8 cellular contexts compared by ENCODE assay signal in genomic region chr12:124906606-124907261, GRCh38. TPM values are rescaled to one million over a fixed set of nuclear protein-coding genes. Genes with fewer than 3 reads are reported as not detected.
A peak's percentile ranks its signal among the peaks of the same experiment; 100 is the strongest.
DNase-seq lines count a peak whose midpoint lies in the region; ATAC-seq, FAIRE-seq and TF ChIP-seq lines count a peak whose summit lies in the region.

No MANE protein-coding gene starts in this region.

- H3K79me2 ChIP-seq in MM.1S (ENCODE audit: low read length): peaks cover 13% of the 10 kb centered on the region

- H3K27me3 ChIP-seq in MM.1S (replicated peaks; ENCODE audit: insufficient read depth, low read length): no peaks in the 10 kb centered on the region
- H3K27me3 ChIP-seq in gastroesophageal sphincter: no peaks in the 10 kb centered on the region
- no peaks in the 10 kb centered on the region for H3K27me3 ChIP-seq in prostate gland (replicated peaks; ENCODE audit: insufficient read depth)

- no peaks in the 10 kb centered on the region for H3K9me3 ChIP-seq in MM.1S (replicated peaks; ENCODE audit: insufficient read depth, low read length)
- H3K9me3 ChIP-seq in gastroesophageal sphincter: no peaks in the 10 kb centered on the region
- H3K9me3 ChIP-seq in prostate gland: no peaks in the 10 kb centered on the region

- H3K36me3 ChIP-seq in MM.1S (replicated peaks; ENCODE audit: insufficient read depth, low read length): no peaks in the 10 kb centered on the region
- peaks cover 0 to 17% of the 10 kb centered on the region in 2 donors for H3K36me3 ChIP-seq in gastroesophageal sphincter
- H3K36me3 ChIP-seq in prostate gland: no peaks in the 10 kb centered on the region

- H2AFZ ChIP-seq in MM.1S (ENCODE audit: low read length): no peak overlapping the region

- H3K9me2 ChIP-seq in MM.1S (replicated peaks; ENCODE audit: insufficient read depth, low read length): no peaks in the 10 kb centered on the region

- peak; percentile 62 for ATAC-seq in GM21786 (IDR thresholded peaks at IDR 0.05; ENCODE audit: unreplicated experiment)
- peak; percentile 32 for ATAC-seq in gastroesophageal sphincter

- H3K4me1 ChIP-seq in MM.1S (ENCODE audit: low read length) (no peaks in the 10 kb centered on the region), gastroesophageal sphincter (peaks cover 8 to 62% (median 15%) of the 10 kb centered on the region in 3 donors), prostate gland (replicated peaks) (peaks cover 11% of the 10 kb centered on the region)

- TF ChIP-seq POLR2A in gastroesophageal sphincter (IDR thresholded peaks at IDR 0.05): no peak
- no peak for TF ChIP-seq POLR2A in prostate gland (IDR thresholded peaks at IDR 0.05)

- WGBS in gastroesophageal sphincter (ENCODE audit: low coverage in 1 of 2), 2 donors: 0% methylated on average over 2 of the region's 2 CpGs
- 2% methylated on average over 2 of the region's 2 CpGs for WGBS in prostate gland

- TF ChIP-seq CTCF in D721Med (IDR thresholded peaks at IDR 0.05; ENCODE audit: insufficient read depth, missing control alignments): peak; percentile 99
- peak; percentile 87 for TF ChIP-seq CTCF in MM.1S (IDR thresholded peaks at IDR 0.05; ENCODE audit: low read length)
- TF ChIP-seq CTCF in gastroesophageal sphincter (IDR thresholded peaks at IDR 0.05): peak; percentile 94 to 98 (median 98)
- peak; percentile 94 to 99 (median 98) for TF ChIP-seq CTCF in prostate gland (IDR thresholded peaks at IDR 0.05)

- H3K4me2 ChIP-seq in MM.1S (ENCODE audit: low read depth, low read length): no peak overlapping the region

- H3K9ac ChIP-seq in MM.1S (ENCODE audit: low read length): no peak overlapping the region

- no peak overlapping the region for H3K27ac ChIP-seq in MM.1S (ENCODE audit: low read length)
- H3K27ac ChIP-seq in gastroesophageal sphincter: peak overlapping the region in 3 of 4 donors; percentile 10 to 60 (median 58)
- H3K27ac ChIP-seq in prostate gland: peak overlapping the region; percentile 36 to 46

- TF ChIP-seq EP300 in gastroesophageal sphincter (IDR thresholded peaks at IDR 0.05): no peak

- FAIRE-seq in D721Med (lab: Jason Lieb, UNC): no peak

- intact Hi-C loops in prostate gland (cut with DNase I): loop anchor here (10.0 kb wide), 1 partner anchor 132 kb away; no protein-coding TSS in a partner anchor

- peaks cover 25% of the 10 kb centered on the region for H3F3A ChIP-seq in MM.1S (ENCODE audit: insufficient read depth, low read length)

- H3K4me3 ChIP-seq in MM.1S (ENCODE audit: low read length) (no peak overlapping the region), gastroesophageal sphincter (no peak overlapping the region), prostate gland (no peak overlapping the region)

- H4K20me1 ChIP-seq in MM.1S (ENCODE audit: insufficient read depth, low read length): peaks cover 20% of the 10 kb centered on the region

- DNase-seq in D721Med (ENCODE audit: insufficient read length, low spot score): peak; percentile 60
- peak; percentile 88 for DNase-seq in MM.1S
- DNase-seq in activated T-helper 1 cell treated with anti-CD3 and anti-CD28 coated beads, Interleukin-2, amount 50 U/mL, for 16 hours (ENCODE audit: low read depth in 1 of 2, low spot score in 1 of 2): peak; percentile 61 to 73
- DNase-seq in prostate gland (ENCODE audit: low spot score): peak; percentile 96
- no peak for DNase-seq in NCI-H524 (lab: John Stamatoyannopoulos, UW)
- no peak for DNase-seq in NCI-H187 (lab: John Stamatoyannopoulos, UW)

RNA-seq across cellular contexts. Expression of gene UBC, which starts 7.7 kb away (rescaled TPM):
- total RNA-seq in gastroesophageal sphincter: 1,000 to 10,000 TPM; 1,376 to 1,776 (median 1,632) TPM
- 1,000 to 10,000 TPM in 1 of 2 donors, 100 to 1,000 TPM in 1; 854 to 1,154 TPM for total RNA-seq in prostate gland

RNA-seq across cellular contexts. Expression of gene SCARB1, which starts 43.1 kb away (rescaled TPM):
- total RNA-seq in gastroesophageal sphincter (10 to 100 TPM in 3 of 4 donors, 1 to 10 TPM in 1; 6.8 to 13.9 (median 11.5) TPM), prostate gland (10 to 100 TPM; 28.0 to 44.4 TPM)

Comparison
In these comparisons a context has a peak if more than half of its experiments do, and no peak if none do; other contexts are left out.
1. DNase-seq: peak in D721Med (single experiment), MM.1S (single experiment), activated T-helper 1 cell treated with anti-CD3 and anti-CD28 coated beads, Interleukin-2, amount 50 U/mL, for 16 hours (2 of 2) and prostate gland (single experiment); none in NCI-H524 (0 of 2) and NCI-H187 (0 of 2).
2. Peak in every context shown above with its lines, with median percentiles within 50 percentile points of each other: CTCF ChIP-seq.